In the genomic region with DNA sequence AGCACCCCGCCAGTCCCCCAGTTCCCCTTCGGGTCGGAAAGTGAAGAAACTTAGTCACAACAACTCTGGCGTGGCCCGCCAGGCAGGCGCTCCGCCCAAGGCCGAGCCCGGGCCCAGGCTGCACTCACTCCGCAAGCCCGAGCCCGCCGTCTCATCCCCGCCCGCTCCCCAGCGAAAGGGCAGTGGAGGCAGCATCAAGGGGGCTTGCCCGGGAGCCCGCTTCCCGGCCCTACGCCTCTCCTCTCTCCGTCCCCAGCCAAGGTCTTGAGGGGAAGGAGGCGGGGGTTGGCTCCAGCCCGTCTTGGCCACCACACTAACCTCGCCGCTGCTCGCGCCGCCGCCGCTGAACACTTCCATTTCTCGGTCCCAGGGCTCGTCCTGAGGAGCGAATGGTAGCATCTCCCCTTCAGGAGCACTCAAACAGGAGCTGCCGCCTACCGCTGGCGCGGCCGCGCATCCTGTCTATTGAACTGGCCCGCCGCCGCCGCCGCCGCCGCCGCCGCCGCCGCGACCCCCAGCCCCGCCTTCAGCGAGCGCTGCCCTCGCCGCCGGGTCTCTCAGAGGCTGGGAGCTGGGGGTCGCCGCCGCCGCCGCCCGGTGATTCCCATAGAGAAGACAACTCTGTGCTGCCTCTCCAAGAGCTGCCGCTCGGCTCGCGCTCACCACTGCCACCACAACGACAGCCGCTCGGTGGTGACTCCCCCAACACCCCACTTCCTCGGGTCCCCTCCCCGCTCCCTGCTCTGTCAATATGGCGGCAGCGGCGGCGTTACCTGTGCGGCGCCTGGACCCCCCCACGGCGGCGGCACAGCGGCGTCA, we compare ENCODE assay signal across 2 cellular contexts.
TF ChIP-seq lines count a peak whose summit lies in the region.

A gene (minus strand): TSS at position 699 of the 819 bp plus-strand sequence. CDS start 300 bp downstream, at position 399.

TF ChIP-seq in liver, 16 proteins besides CTCF, POLR2A, EP300 and RAD21 (continued from another document):
- TF ChIP-seq, protein P1, sequence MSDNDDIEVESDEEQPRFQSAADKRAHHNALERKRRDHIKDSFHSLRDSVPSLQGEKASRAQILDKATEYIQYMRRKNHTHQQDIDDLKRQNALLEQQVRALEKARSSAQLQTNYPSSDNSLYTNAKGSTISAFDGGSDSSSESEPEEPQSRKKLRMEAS (IDR thresholded peaks at IDR 0.05): no peak
- no peak for TF ChIP-seq GABPA (IDR thresholded peaks at IDR 0.05 in 1 of 2, conservative IDR thresholded peaks at IDR 0.05 in 1 of 2)
- TF ChIP-seq YY1 (IDR thresholded peaks at IDR 0.05): no peak
- TF ChIP-seq SP1 (IDR thresholded peaks at IDR 0.05): no peak
- TF ChIP-seq NR2F2 (IDR thresholded peaks at IDR 0.05): no peak
- TF ChIP-seq TAF1 (conservative IDR thresholded peaks at IDR 0.05): no peak
- TF ChIP-seq, protein P2, sequence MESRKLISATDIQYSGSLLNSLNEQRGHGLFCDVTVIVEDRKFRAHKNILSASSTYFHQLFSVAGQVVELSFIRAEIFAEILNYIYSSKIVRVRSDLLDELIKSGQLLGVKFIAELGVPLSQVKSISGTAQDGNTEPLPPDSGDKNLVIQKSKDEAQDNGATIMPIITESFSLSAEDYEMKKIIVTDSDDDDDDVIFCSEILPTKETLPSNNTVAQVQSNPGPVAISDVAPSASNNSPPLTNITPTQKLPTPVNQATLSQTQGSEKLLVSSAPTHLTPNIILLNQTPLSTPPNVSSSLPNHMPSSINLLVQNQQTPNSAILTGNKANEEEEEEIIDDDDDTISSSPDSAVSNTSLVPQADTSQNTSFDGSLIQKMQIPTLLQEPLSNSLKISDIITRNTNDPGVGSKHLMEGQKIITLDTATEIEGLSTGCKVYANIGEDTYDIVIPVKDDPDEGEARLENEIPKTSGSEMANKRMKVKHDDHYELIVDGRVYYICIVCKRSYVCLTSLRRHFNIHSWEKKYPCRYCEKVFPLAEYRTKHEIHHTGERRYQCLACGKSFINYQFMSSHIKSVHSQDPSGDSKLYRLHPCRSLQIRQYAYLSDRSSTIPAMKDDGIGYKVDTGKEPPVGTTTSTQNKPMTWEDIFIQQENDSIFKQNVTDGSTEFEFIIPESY (IDR thresholded peaks at IDR 0.05): no peak
- no peak for TF ChIP-seq HNF4A (conservative IDR thresholded peaks at IDR 0.05)
- no peak for TF ChIP-seq HNF4G (IDR thresholded peaks at IDR 0.05)
- TF ChIP-seq FOXA1 (IDR thresholded peaks at IDR 0.05): no peak
- TF ChIP-seq JUND (IDR thresholded peaks at IDR 0.05): no peak
- no peak for TF ChIP-seq FOXA2 (IDR thresholded peaks at IDR 0.05)
- TF ChIP-seq RXRA (IDR thresholded peaks at IDR 0.05): no peak
- TF ChIP-seq, protein P3, sequence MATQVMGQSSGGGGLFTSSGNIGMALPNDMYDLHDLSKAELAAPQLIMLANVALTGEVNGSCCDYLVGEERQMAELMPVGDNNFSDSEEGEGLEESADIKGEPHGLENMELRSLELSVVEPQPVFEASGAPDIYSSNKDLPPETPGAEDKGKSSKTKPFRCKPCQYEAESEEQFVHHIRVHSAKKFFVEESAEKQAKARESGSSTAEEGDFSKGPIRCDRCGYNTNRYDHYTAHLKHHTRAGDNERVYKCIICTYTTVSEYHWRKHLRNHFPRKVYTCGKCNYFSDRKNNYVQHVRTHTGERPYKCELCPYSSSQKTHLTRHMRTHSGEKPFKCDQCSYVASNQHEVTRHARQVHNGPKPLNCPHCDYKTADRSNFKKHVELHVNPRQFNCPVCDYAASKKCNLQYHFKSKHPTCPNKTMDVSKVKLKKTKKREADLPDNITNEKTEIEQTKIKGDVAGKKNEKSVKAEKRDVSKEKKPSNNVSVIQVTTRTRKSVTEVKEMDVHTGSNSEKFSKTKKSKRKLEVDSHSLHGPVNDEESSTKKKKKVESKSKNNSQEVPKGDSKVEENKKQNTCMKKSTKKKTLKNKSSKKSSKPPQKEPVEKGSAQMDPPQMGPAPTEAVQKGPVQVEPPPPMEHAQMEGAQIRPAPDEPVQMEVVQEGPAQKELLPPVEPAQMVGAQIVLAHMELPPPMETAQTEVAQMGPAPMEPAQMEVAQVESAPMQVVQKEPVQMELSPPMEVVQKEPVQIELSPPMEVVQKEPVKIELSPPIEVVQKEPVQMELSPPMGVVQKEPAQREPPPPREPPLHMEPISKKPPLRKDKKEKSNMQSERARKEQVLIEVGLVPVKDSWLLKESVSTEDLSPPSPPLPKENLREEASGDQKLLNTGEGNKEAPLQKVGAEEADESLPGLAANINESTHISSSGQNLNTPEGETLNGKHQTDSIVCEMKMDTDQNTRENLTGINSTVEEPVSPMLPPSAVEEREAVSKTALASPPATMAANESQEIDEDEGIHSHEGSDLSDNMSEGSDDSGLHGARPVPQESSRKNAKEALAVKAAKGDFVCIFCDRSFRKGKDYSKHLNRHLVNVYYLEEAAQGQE (IDR thresholded peaks at IDR 0.05): no peak
- TF ChIP-seq, protein P4, sequence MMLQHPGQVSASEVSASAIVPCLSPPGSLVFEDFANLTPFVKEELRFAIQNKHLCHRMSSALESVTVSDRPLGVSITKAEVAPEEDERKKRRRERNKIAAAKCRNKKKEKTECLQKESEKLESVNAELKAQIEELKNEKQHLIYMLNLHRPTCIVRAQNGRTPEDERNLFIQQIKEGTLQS (IDR thresholded peaks at IDR 0.05): no peak

TF ChIP-seq in HepG2, 621 proteins besides CTCF, POLR2A, EP300 and RAD21:
- TF ChIP-seq, protein P5, sequence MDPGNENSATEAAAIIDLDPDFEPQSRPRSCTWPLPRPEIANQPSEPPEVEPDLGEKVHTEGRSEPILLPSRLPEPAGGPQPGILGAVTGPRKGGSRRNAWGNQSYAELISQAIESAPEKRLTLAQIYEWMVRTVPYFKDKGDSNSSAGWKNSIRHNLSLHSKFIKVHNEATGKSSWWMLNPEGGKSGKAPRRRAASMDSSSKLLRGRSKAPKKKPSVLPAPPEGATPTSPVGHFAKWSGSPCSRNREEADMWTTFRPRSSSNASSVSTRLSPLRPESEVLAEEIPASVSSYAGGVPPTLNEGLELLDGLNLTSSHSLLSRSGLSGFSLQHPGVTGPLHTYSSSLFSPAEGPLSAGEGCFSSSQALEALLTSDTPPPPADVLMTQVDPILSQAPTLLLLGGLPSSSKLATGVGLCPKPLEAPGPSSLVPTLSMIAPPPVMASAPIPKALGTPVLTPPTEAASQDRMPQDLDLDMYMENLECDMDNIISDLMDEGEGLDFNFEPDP (CRISPR knock-in tag; conservative IDR thresholded peaks at IDR 0.05): no peak
- TF ChIP-seq ZNF12 (CRISPR knock-in tag; IDR thresholded peaks at IDR 0.05) (no peak), ZBTB38 (CRISPR knock-in tag; IDR thresholded peaks at IDR 0.05) (no peak), BCL6 (CRISPR knock-in tag; IDR thresholded peaks at IDR 0.05) (no peak), TBX2 (CRISPR knock-in tag; IDR thresholded peaks at IDR 0.05; ENCODE audit: borderline replicate concordance) (no peak), MLLT10 (CRISPR knock-in tag; IDR thresholded peaks at IDR 0.05) (no peak)
- TF ChIP-seq, protein P6, sequence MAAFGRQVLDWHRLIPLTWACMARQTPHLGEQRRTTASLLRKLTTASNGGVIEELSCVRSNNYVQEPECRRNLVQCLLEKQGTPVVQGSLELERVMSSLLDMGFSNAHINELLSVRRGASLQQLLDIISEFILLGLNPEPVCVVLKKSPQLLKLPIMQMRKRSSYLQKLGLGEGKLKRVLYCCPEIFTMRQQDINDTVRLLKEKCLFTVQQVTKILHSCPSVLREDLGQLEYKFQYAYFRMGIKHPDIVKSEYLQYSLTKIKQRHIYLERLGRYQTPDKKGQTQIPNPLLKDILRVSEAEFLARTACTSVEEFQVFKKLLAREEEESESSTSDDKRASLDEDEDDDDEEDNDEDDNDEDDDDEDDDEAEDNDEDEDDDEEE (CRISPR knock-in tag; IDR thresholded peaks at IDR 0.05): no peak
- TF ChIP-seq, protein P2 (CRISPR knock-in tag; IDR thresholded peaks at IDR 0.05): no peak
